ENCODE assay signal across 9 cellular contexts in genomic region chr9:71760901-71761300, GRCh38.
DNase-seq lines count a peak whose midpoint lies in the region; TF ChIP-seq lines count a peak whose summit lies in the region.
"Had no signal": no experiment of that assay in that cellular context is flagged by ENCODE, and none has a peak within 500 bp of the region (broad histone marks: within the 10 kb centered on the region; RNA-seq: fewer than 3 reads in every experiment).

No MANE protein-coding gene starts in this region.

- no peaks in the 10 kb centered on the region for H3K27me3 ChIP-seq in duodenal mucosa (ENCODE audit: control insufficient read depth in 1 of 2, insufficient read depth in 2 of 2, low read length in 2 of 2)

- H3K27ac ChIP-seq in duodenal mucosa (ENCODE audit: low read depth, low read length): no peak overlapping the region

- no peak overlapping the region for H3K9ac ChIP-seq in duodenal mucosa (ENCODE audit: low read depth in 1 of 2, low read length in 2 of 2)

- DNase-seq in NCI-H1417 (lab: John Stamatoyannopoulos, UW) (peak; percentile 30 to 70 (median 42)), NCI-H1417 treated with DMSO at 0.1 percent for 48 hours (lab: John Stamatoyannopoulos, UW) (no peak), NCI-H1105 (lab: John Stamatoyannopoulos, UW) (peak; percentile 64), nephron progenitor cell (peak; percentile 47), NK-92 (lab: John Stamatoyannopoulos, UW; ENCODE audit: unreplicated experiment) (no peak), iPS-NIHi11 (ENCODE audit: low spot score) (no peak), kidney tubule cell (ENCODE audit: low spot score) (no peak)
- DNase-seq: activated CD4-positive, alpha-beta T cell treated with anti-CD3 and anti-CD28 coated beads, Interleukin-2, amount 10 ng/mL, durations not matched to agents 7 days and 5 days had no signal

- H3K4me1 ChIP-seq in duodenal mucosa (ENCODE audit: control insufficient read depth in 1 of 2, insufficient read depth in 2 of 2, low read length in 2 of 2): peaks cover 51 to 84% of the 10 kb centered on the region in 2 donors

- H3K9me3 ChIP-seq in duodenal mucosa (ENCODE audit: control insufficient read depth in 1 of 2, low read length in 2 of 2): no peaks in the 10 kb centered on the region

- peak overlapping the region; percentile 87 for H3K27ac Mint-ChIP-seq in nephron progenitor cell
- H3K27ac Mint-ChIP-seq: activated CD4-positive, alpha-beta T cell treated with anti-CD3 and anti-CD28 coated beads, Interleukin-2, amount 10 ng/mL, durations not matched to agents 7 days and 5 days had no signal

- no peaks in the 10 kb centered on the region for H3K36me3 ChIP-seq in duodenal mucosa (ENCODE audit: control insufficient read depth in 1 of 2, insufficient read depth in 2 of 2, low read length in 2 of 2)

- no peaks in the 10 kb centered on the region for H3K9me3 Mint-ChIP-seq in nephron progenitor cell
- H3K9me3 Mint-ChIP-seq: activated CD4-positive, alpha-beta T cell treated with anti-CD3 and anti-CD28 coated beads, Interleukin-2, amount 10 ng/mL, durations not matched to agents 7 days and 5 days had no signal

- peak overlapping the region; percentile 8 to 37 for H3K4me3 ChIP-seq in duodenal mucosa (ENCODE audit: low read depth in 1 of 2, low read length in 2 of 2)

- no peaks in the 10 kb centered on the region for H3K27me3 Mint-ChIP-seq in nephron progenitor cell (ENCODE audit: low read depth, poor library complexity)
- H3K27me3 Mint-ChIP-seq: activated CD4-positive, alpha-beta T cell treated with anti-CD3 and anti-CD28 coated beads, Interleukin-2, amount 10 ng/mL, durations not matched to agents 7 days and 5 days had no signal

- peaks cover 84% of the 10 kb centered on the region for H3K4me1 Mint-ChIP-seq in nephron progenitor cell

- H3K4me3 Mint-ChIP-seq in nephron progenitor cell: peak overlapping the region; percentile 56
- H3K4me3 Mint-ChIP-seq: activated CD4-positive, alpha-beta T cell treated with anti-CD3 and anti-CD28 coated beads, Interleukin-2, amount 10 ng/mL, durations not matched to agents 7 days and 5 days had no signal

- no peak for TF ChIP-seq CTCF in nephron progenitor cell (IDR thresholded peaks at IDR 0.05)

- H3K36me3 Mint-ChIP-seq in nephron progenitor cell (ENCODE audit: low read depth): no peaks in the 10 kb centered on the region

Comparison
In these comparisons a context has a peak if more than half of its experiments do, and no peak if none do; other contexts are left out.
1. DNase-seq: peak in NCI-H1417 (3 of 3), NCI-H1105 (single experiment) and nephron progenitor cell (single experiment); none in NCI-H1417 treated with DMSO at 0.1 percent for 48 hours (single experiment), NK-92 (single experiment), iPS-NIHi11 (single experiment) and kidney tubule cell (single experiment).